In the genomic region with DNA sequence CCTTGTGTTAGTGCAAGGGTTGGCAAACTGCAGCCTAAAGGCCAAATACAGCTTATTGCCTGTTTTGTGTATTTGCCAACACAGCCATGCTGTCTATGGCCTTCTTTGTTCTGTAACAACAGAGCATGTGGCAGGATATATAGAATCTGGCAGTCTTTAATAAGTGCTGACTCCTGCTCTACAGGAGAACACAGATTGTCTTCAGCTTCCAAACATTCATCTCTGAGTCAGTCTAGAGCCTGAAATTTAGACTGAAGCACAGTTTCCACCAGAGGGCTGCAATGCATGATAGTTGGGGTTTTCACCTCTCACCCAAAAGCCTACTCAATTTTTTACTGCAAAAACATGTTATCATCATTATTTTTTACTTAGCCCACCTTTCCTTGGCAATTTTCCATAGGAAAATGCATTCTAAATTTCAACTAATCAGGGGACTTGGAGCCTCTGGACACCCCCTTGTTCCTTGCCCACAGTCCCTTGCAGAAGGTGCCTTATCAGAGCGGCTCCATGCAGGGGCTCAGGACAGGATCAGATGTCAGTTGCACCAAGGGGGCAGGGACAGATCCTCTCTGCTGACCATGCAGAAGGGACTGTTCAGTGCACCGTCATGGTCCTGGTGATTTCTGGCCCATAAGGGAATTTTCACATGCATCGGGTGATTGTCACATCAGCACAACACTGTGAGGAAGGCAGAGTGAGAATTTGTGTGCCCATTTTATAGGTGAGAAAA, we compare ENCODE assay signal across 20 cellular contexts. TPM values are rescaled to one million over a fixed set of nuclear protein-coding genes. Genes with fewer than 3 reads are reported as not detected.
"Had no signal": no experiment of that assay in that cellular context is flagged by ENCODE, and none has a peak within 500 bp of the region (broad histone marks: within the 10 kb centered on the region; RNA-seq: fewer than 3 reads in every experiment).

No MANE protein-coding gene starts in this region.

- H3K4me3 Mint-ChIP-seq: activated naive CD8-positive, alpha-beta T cell; activated T-cell treated with anti-CD3 and anti-CD28 coated beads, Interleukin-2, amount 50 U/mL, for 4 hours; nephron progenitor cell; T-helper 1 cell treated with Interleukin-12 subunit alpha and Interleukin-12 subunit beta and Interleukin-4 antibody, amounts not matched to agents 30 μg/mL and 1 μg/mL, for 36 hours had no signal

- H3K27me3 Mint-ChIP-seq: activated naive CD8-positive, alpha-beta T cell had no signal

- H3K27ac Mint-ChIP-seq: activated naive CD8-positive, alpha-beta T cell; nephron progenitor cell; T-helper 1 cell treated with Interleukin-12 subunit alpha and Interleukin-12 subunit beta and Interleukin-4 antibody, amounts not matched to agents 30 μg/mL and 1 μg/mL, for 36 hours had no signal

- ATAC-seq: activated T-cell treated with anti-CD3 and anti-CD28 coated beads, Interleukin-2, amount 50 U/mL, for 4 hours; sciatic nerve had no signal

- H3K4me3 ChIP-seq: breast epithelium, coronary artery, testis, uterus had no signal

- H3K36me3 ChIP-seq: breast epithelium, uterus had no signal

- H3K4me1 ChIP-seq: breast epithelium, testis, uterus had no signal

- H3K9me3 Mint-ChIP-seq: activated T-cell treated with anti-CD3 and anti-CD28 coated beads, Interleukin-2, amount 50 U/mL, for 4 hours; T-helper 1 cell treated with Interleukin-12 subunit alpha and Interleukin-12 subunit beta and Interleukin-4 antibody, amounts not matched to agents 30 μg/mL and 1 μg/mL, for 36 hours had no signal

- H3K36me3 Mint-ChIP-seq: activated naive CD8-positive, alpha-beta T cell had no signal

- H3K9me3 ChIP-seq: testis, uterus had no signal

- H3K27ac ChIP-seq: breast epithelium, coronary artery, testis, uterus had no signal

- DNase-seq: activated CD4-positive, alpha-beta T cell treated with anti-CD3 and anti-CD28 coated beads, Interleukin-2, amount 50 U/mL, for 4 hours; activated effector memory CD4-positive, alpha-beta T cell treated with anti-CD3 and anti-CD28 coated beads, Interleukin-2, amount 50 U/mL, for 16 hours; activated T-cell treated with anti-CD3 and anti-CD28 coated beads, Interleukin-2, amount 50 U/mL, for 4 hours; anterior cingulate cortex; effector CD8-positive, alpha-beta T cell; kidney glomerular epithelial cell; nephron progenitor cell; stimulated activated CD4-positive, alpha-beta T cell treated with anti-CD3 and anti-CD28 coated beads, Interleukin-2, amount 100 ng/mL, for 24 hours; stimulated activated naive CD4-positive, alpha-beta T cell treated with Interleukin-2 at 50 U/mL for 16 hours; testis; uterus had no signal

- H3K27me3 ChIP-seq: testis, uterus had no signal

RNA-seq across cellular contexts. Expression of a gene that starts 12.4 kb away (rescaled TPM):
- total RNA-seq: activated T-cell treated with anti-CD3 and anti-CD28 coated beads, Interleukin-2, amount 50 U/mL, for 4 hours; breast epithelium; fibroblast of lung; mesenteric fat pad; osteoblast; pulmonary artery endothelial cell; sciatic nerve; uterus had no signal
- polyA plus RNA-seq: fibroblast of lung had no signal

RNA-seq across cellular contexts. Expression of a gene that starts 54.4 kb away (rescaled TPM):
- total RNA-seq: activated T-cell treated with anti-CD3 and anti-CD28 coated beads, Interleukin-2, amount 50 U/mL, for 4 hours; breast epithelium; fibroblast of lung; mesenteric fat pad; osteoblast; pulmonary artery endothelial cell; sciatic nerve; uterus had no signal
- polyA plus RNA-seq: fibroblast of lung had no signal
